In genomic region chr2:109500910-109501309, GRCh38 we compare ENCODE assay signal across 23 cellular contexts.
"Had no signal": no experiment of that assay in that cellular context is flagged by ENCODE, and none has a peak within 500 bp of the region (broad histone marks: within the 10 kb centered on the region; RNA-seq: fewer than 3 reads in every experiment).

No MANE protein-coding gene starts in this region.

- H3K36me3 Mint-ChIP-seq: stimulated activated memory B cell treated with anti-CD40 and anti-IgM and Interleukin-4, amounts not matched to agents 10 μg/mL and 1 μg/mL and 100 μg/mL, for 72 hours had no signal

- H3K27me3 ChIP-seq: left lung, ovary, sigmoid colon, testis, tibial nerve, upper lobe of left lung had no signal

- H3K4me1 ChIP-seq: testis, tibial nerve had no signal

- H3K4me3 ChIP-seq: coronary artery, left lung, ovary, psoas muscle, sigmoid colon, testis, tibial nerve, upper lobe of left lung had no signal

- H3K36me3 ChIP-seq: ovary had no signal

- H3K4me3 Mint-ChIP-seq: effector memory CD8-positive, alpha-beta T cell; naive thymus-derived CD4-positive, alpha-beta T cell; nephron; stimulated activated memory B cell treated with anti-CD40 and anti-IgM and Interleukin-4, amounts not matched to agents 10 μg/mL and 1 μg/mL and 100 μg/mL, for 72 hours had no signal

- H3K27me3 Mint-ChIP-seq: naive thymus-derived CD4-positive, alpha-beta T cell had no signal

- H3K27ac ChIP-seq: coronary artery, left lung, ovary, psoas muscle, sigmoid colon, testis, tibial nerve, upper lobe of left lung had no signal

- H3K4me1 Mint-ChIP-seq: naive thymus-derived CD4-positive, alpha-beta T cell; stimulated activated memory B cell treated with anti-CD40 and anti-IgM and Interleukin-4, amounts not matched to agents 10 μg/mL and 1 μg/mL and 100 μg/mL, for 72 hours had no signal

- H3K9me3 Mint-ChIP-seq: naive thymus-derived CD4-positive, alpha-beta T cell; nephron; stimulated activated memory B cell treated with anti-CD40 and anti-IgM and Interleukin-4, amounts not matched to agents 10 μg/mL and 1 μg/mL and 100 μg/mL, for 72 hours had no signal

- ATAC-seq: effector memory CD8-positive, alpha-beta T cell; left cardiac atrium; left lung; naive thymus-derived CD4-positive, alpha-beta T cell; psoas muscle; right cardiac atrium; stimulated activated memory B cell treated with anti-CD40 and anti-IgM and Interleukin-4, amounts not matched to agents 10 μg/mL and 1 μg/mL and 100 μg/mL, for 72 hours; stimulated activated naive CD8-positive, alpha-beta T cell treated with anti-CD3 and anti-CD28 coated beads, Interleukin-15, Interleukin-2, amounts not matched to agents 100 U/mL and 50 U/mL, for 24 hours had no signal

- H3K27ac Mint-ChIP-seq: naive thymus-derived CD4-positive, alpha-beta T cell; nephron; stimulated activated memory B cell treated with anti-CD40 and anti-IgM and Interleukin-4, amounts not matched to agents 10 μg/mL and 1 μg/mL and 100 μg/mL, for 72 hours had no signal

- H3K9me3 ChIP-seq: ovary, psoas muscle, sigmoid colon, testis, upper lobe of left lung had no signal

- DNase-seq: effector memory CD8-positive, alpha-beta T cell; hypothalamus; left cardiac atrium; left lung; mesenchymal stem cell; midbrain; naive thymus-derived CD4-positive, alpha-beta T cell; nucleus accumbens; ovary; psoas muscle; sigmoid colon; stimulated activated CD4-positive, alpha-beta T cell treated with anti-CD3 and anti-CD28 coated beads, Interleukin-4, amount 100 ng/mL, for 4 hours; stimulated activated naive CD8-positive, alpha-beta T cell treated with anti-CD3 and anti-CD28 coated beads, Interleukin-15, Interleukin-2, amounts not matched to agents 100 U/mL and 50 U/mL, for 24 hours; substantia nigra; testis; upper lobe of left lung had no signal

- FAIRE-seq: frontal cortex, islet of Langerhans had no signal
